2 cellular contexts compared by ENCODE assay signal in genomic region chr12:27513155-27513824, GRCh38.
TF ChIP-seq lines count a peak whose summit lies in the region.

No MANE protein-coding gene starts in this region.

TF ChIP-seq in HepG2, 621 proteins besides CTCF, POLR2A, EP300 and RAD21:
- TF ChIP-seq NPAS2 (CRISPR knock-in tag; IDR thresholded peaks at IDR 0.05; ENCODE audit: borderline replicate concordance): no peak
- TF ChIP-seq ZMYM3 (CRISPR knock-in tag; IDR thresholded peaks at IDR 0.05): 0 out of 2 replicates have a peak, but pooled peaks have one; percentile 32
- TF ChIP-seq ZNF629 (CRISPR knock-in tag; conservative IDR thresholded peaks at IDR 0.05): peak; percentile 85
- TF ChIP-seq HHEX (CRISPR knock-in tag; IDR thresholded peaks at IDR 0.05): no peak
- no peak for TF ChIP-seq MXI1 (IDR thresholded peaks at IDR 0.05; ENCODE audit: borderline replicate concordance, low read depth, low read length)
- no peak for TF ChIP-seq ZBTB43 (CRISPR knock-in tag; conservative IDR thresholded peaks at IDR 0.05)
- TF ChIP-seq ZSCAN9 (CRISPR knock-in tag; IDR thresholded peaks at IDR 0.05; ENCODE audit: borderline replicate concordance): no peak
- TF ChIP-seq ZNF282 (IDR thresholded peaks at IDR 0.05; ENCODE audit: partially characterized antibody): no peak
- no peak for TF ChIP-seq ZNF749 (CRISPR knock-in tag; IDR thresholded peaks at IDR 0.05; ENCODE audit: borderline replicate concordance)
- TF ChIP-seq ZNF232 (CRISPR knock-in tag; IDR thresholded peaks at IDR 0.05; ENCODE audit: borderline replicate concordance): no peak
- no peak for TF ChIP-seq TSC22D2 (CRISPR knock-in tag; IDR thresholded peaks at IDR 0.05; ENCODE audit: borderline replicate concordance)
- no peak for TF ChIP-seq GMEB2 (CRISPR knock-in tag; IDR thresholded peaks at IDR 0.05; ENCODE audit: low read depth)

TF ChIP-seq in SK-N-SH, 30 proteins besides CTCF, POLR2A, EP300 and RAD21:
- TF ChIP-seq SIN3A (IDR thresholded peaks at IDR 0.05; ENCODE audit: borderline replicate concordance, low read depth, low read length) (no peak), MAX (IDR thresholded peaks at IDR 0.05; ENCODE audit: low read depth) (no peak), MXI1 (IDR thresholded peaks at IDR 0.05; ENCODE audit: low read depth, low read length) (no peak), SMC3 (IDR thresholded peaks at IDR 0.05; ENCODE audit: low read depth, low read length) (no peak), JUND (IDR thresholded peaks at IDR 0.05) (no peak), FOSL2 (IDR thresholded peaks at IDR 0.05; ENCODE audit: borderline replicate concordance, low read depth) (no peak), USF2 (IDR thresholded peaks at IDR 0.05; ENCODE audit: borderline replicate concordance, low read depth, low read length) (no peak), FOXM1 (IDR thresholded peaks at IDR 0.05; ENCODE audit: low read depth) (no peak), NFIC (IDR thresholded peaks at IDR 0.05; ENCODE audit: borderline replicate concordance) (no peak), YY1 (IDR thresholded peaks at IDR 0.05; ENCODE audit: low read depth) (no peak), CHD2 (IDR thresholded peaks at IDR 0.05; ENCODE audit: low read length, partially characterized antibody) (no peak), ELF1 (IDR thresholded peaks at IDR 0.05) (no peak)
